Comparison of ENCODE assay signal across 16 cellular contexts in the genomic region with DNA sequence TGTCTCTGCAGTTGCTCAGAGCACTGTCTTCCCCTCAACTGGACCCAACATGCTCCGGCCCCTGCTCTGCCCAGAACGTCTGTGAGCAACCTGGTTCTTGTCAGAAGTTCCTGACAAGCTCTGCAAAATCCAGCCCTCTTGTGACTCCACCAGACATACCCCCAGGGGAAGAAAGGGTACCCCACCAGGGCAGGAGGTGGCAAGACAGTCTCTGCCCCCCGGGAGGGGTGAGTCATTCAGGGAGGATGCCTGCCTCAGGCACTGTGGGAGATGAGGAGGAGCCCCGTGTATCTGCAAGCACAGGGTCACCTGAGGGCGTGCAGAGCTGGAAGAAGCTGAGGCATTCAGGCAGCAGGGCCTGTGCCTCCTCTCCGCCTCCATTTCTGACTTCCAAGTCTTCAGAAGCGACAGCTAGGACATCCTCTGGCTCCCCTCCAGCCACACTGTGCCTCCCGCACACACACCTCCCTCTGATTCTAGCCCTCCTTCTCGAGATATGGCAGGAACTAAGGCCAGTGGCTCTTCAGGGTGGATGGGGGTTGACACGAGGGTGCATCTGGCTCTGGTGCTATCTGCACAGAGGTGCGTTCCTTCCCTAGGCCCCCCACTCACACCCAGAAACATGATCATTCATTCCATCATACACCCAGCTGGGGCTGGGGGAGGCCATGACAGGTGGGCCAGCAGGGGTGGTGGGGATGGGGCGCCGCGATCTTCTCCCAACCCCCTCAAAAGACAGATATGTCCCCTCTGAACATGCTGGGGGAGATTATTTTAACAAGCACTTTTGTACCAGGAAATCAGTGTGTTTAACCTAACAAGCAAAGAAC.
DNase-seq lines count a peak whose midpoint lies in the region; ATAC-seq and TF ChIP-seq lines count a peak whose summit lies in the region.
"Had no signal": no experiment of that assay in that cellular context is flagged by ENCODE, and none has a peak within 500 bp of the region (broad histone marks: within the 10 kb centered on the region; RNA-seq: fewer than 3 reads in every experiment).

No MANE protein-coding gene starts in this region.

- H3K4me3 Mint-ChIP-seq in HFFc6 (no peak overlapping the region), nephron progenitor cell (no peak overlapping the region)

- H3K4me1 Mint-ChIP-seq in HFFc6 (ENCODE audit: low read depth) (peaks cover 44% of the 10 kb centered on the region), nephron progenitor cell (peaks cover 34% of the 10 kb centered on the region)

- no peak for TF ChIP-seq CTCF in HFFc6 (IDR thresholded peaks at IDR 0.05)
- TF ChIP-seq CTCF in coronary artery (IDR thresholded peaks at IDR 0.05): no peak
- no peak for TF ChIP-seq CTCF in nephron progenitor cell (IDR thresholded peaks at IDR 0.05)

- peak; percentile 84 for DNase-seq in ELF-1 (ENCODE audit: low read depth, low spot score)
- peak; percentile 27 for DNase-seq in HFFc6
- DNase-seq in coronary artery (ENCODE audit: low spot score): peak; percentile 69
- DNase-seq in nephron progenitor cell: no peak
- no peak for DNase-seq in HCEC 1CT
- DNase-seq in DMS153 (lab: John Stamatoyannopoulos, UW): no peak
- no peak for DNase-seq in GOT3 (lab: John Stamatoyannopoulos, UW)
- DNase-seq: activated T-cell treated with anti-CD3 and anti-CD28 coated beads for 4 hours, foreskin fibroblast, NCI-H187, NCI-H82 had no signal

- H3K9me3 Mint-ChIP-seq in HFFc6: peaks cover 8% of the 10 kb centered on the region
- no peaks in the 10 kb centered on the region for H3K9me3 Mint-ChIP-seq in nephron progenitor cell

- peaks cover 14% of the 10 kb centered on the region for H3K36me3 Mint-ChIP-seq in HFFc6 (ENCODE audit: low read depth)
- no peaks in the 10 kb centered on the region for H3K36me3 Mint-ChIP-seq in nephron progenitor cell (ENCODE audit: low read depth)

- H3K27ac Mint-ChIP-seq in HFFc6: no peak overlapping the region
- peak overlapping the region; percentile 63 for H3K27ac Mint-ChIP-seq in nephron progenitor cell

- H3K27me3 Mint-ChIP-seq in HFFc6 (ENCODE audit: insufficient read depth): peaks cover 5% of the 10 kb centered on the region; the same call in 1 of the 2 replicates
- H3K27me3 Mint-ChIP-seq in nephron progenitor cell (ENCODE audit: low read depth, poor library complexity): peaks cover 36% of the 10 kb centered on the region

- H3K27ac ChIP-seq in coronary artery: no peak overlapping the region
- H3K27ac ChIP-seq: SJSA1, VCaP had no signal

- no peak for ATAC-seq in HG02571 (IDR thresholded peaks at IDR 0.05; ENCODE audit: unreplicated experiment)

- H3K4me3 ChIP-seq in coronary artery: no peak overlapping the region
- H3K4me3 ChIP-seq: dorsolateral prefrontal cortex, SJSA1, smooth muscle cell had no signal

Comparison
In these comparisons a context has a peak if more than half of its experiments do, and no peak if none do; other contexts are left out.
1. DNase-seq: peak in ELF-1 (single experiment), HFFc6 (single experiment) and coronary artery (single experiment); none in nephron progenitor cell (single experiment), HCEC 1CT (single experiment), DMS153 (single experiment) and GOT3 (single experiment).